Comparison of ENCODE assay signal across 29 cellular contexts in genomic region chr2:185625604-185626003, GRCh38.
"Had no signal": no experiment of that assay in that cellular context is flagged by ENCODE, and none has a peak within 500 bp of the region (broad histone marks: within the 10 kb centered on the region; RNA-seq: fewer than 3 reads in every experiment).

No MANE protein-coding gene starts in this region.

- H3K4me3 Mint-ChIP-seq: activated B cell treated with CpG ODN at 0.5 μM for 24 hours; activated CD4-positive, alpha-beta memory T cell treated with anti-CD3 and anti-CD28 coated beads for 36 hours; activated naive CD4-positive, alpha-beta T cell treated with anti-CD3 and anti-CD28 coated beads, Interleukin-2, amount 10 ng/mL, durations not matched to agents 7 days and 5 days; activated naive CD8-positive, alpha-beta T cell; activated naive CD8-positive, alpha-beta T cell treated with anti-CD3 and anti-CD28 coated beads, Interleukin-2, amount 50 U/mL, for 24 hours; T-helper 1 cell treated with Interleukin-12 subunit alpha and Interleukin-12 subunit beta and Interleukin-4 antibody, amounts not matched to agents 30 μg/mL and 1 μg/mL, for 36 hours; T-helper 2 cell treated with Interferon-gamma antibody and Interleukin-4, amounts not matched to agents 5 μg/mL and 100 μg/mL, for 36 hours had no signal

- H3K27ac Mint-ChIP-seq: activated B cell treated with CpG ODN at 0.5 μM for 24 hours; activated CD4-positive, alpha-beta memory T cell treated with anti-CD3 and anti-CD28 coated beads for 36 hours; activated naive CD4-positive, alpha-beta T cell treated with anti-CD3 and anti-CD28 coated beads, Interleukin-2, amount 10 ng/mL, durations not matched to agents 7 days and 5 days; activated naive CD8-positive, alpha-beta T cell; activated naive CD8-positive, alpha-beta T cell treated with anti-CD3 and anti-CD28 coated beads, Interleukin-2, amount 50 U/mL, for 24 hours; T-helper 1 cell treated with Interleukin-12 subunit alpha and Interleukin-12 subunit beta and Interleukin-4 antibody, amounts not matched to agents 30 μg/mL and 1 μg/mL, for 36 hours; T-helper 2 cell treated with Interferon-gamma antibody and Interleukin-4, amounts not matched to agents 5 μg/mL and 100 μg/mL, for 36 hours had no signal

- H3K27me3 Mint-ChIP-seq: activated B cell treated with CpG ODN at 0.5 μM for 24 hours; activated CD4-positive, alpha-beta memory T cell treated with anti-CD3 and anti-CD28 coated beads for 36 hours; activated naive CD4-positive, alpha-beta T cell treated with anti-CD3 and anti-CD28 coated beads, Interleukin-2, amount 10 ng/mL, durations not matched to agents 7 days and 5 days; activated naive CD8-positive, alpha-beta T cell; activated naive CD8-positive, alpha-beta T cell treated with anti-CD3 and anti-CD28 coated beads, Interleukin-2, amount 50 U/mL, for 24 hours had no signal

- DNase-seq: activated B cell treated with CpG ODN at 0.5 μM for 24 hours; activated CD4-positive, alpha-beta memory T cell treated with anti-CD3 and anti-CD28 coated beads for 36 hours; activated CD4-positive, alpha-beta T cell treated with anti-CD3 and anti-CD28 coated beads for 4 hours; activated CD4-positive, alpha-beta T cell treated with anti-CD3 and anti-CD28 coated beads, Interleukin-2, amount 50 U/mL, for 1 hour; activated CD4-positive, CD25-positive, alpha-beta regulatory T cell treated with anti-CD3 and anti-CD28 coated beads, Interleukin-2, amount 50 U/mL, for 72 hours; activated CD8-positive, alpha-beta memory T cell treated with anti-CD3 and anti-CD28 coated beads, Interleukin-2, amount 50 U/mL, for 4 hours; activated effector memory CD4-positive, alpha-beta T cell treated with Interleukin-2 at 50 U/mL for 16 hours; activated naive CD4-positive, alpha-beta T cell treated with anti-CD3 and anti-CD28 coated beads, Interleukin-2, amount 10 ng/mL, durations not matched to agents 7 days and 5 days; activated naive CD8-positive, alpha-beta T cell treated with anti-CD3 and anti-CD28 coated beads, Interleukin-2, amount 50 U/mL, for 24 hours; activated T-cell treated with anti-CD3 and anti-CD28 coated beads, Interleukin-2, amount 50 U/mL, for 48 hours; amniotic stem cell; KG1; NCI-H1092 treated with DMSO at 0.1 percent for 48 hours; NCI-H1417; NCI-H146; NCI-H187; NCI-H2029 treated with DMSO at 0.1 percent for 48 hours; NCI-H2107; NCI-H2171; NCI-H510A; NCI-H69; SHP77 treated with DMSO at 0.1 percent for 48 hours; SK-N-SH had no signal

- H3K4me3 ChIP-seq: ascending aorta, SJSA1 had no signal

- H3K27me3 ChIP-seq: ascending aorta, SJSA1 had no signal

- H3K4me1 Mint-ChIP-seq: activated B cell treated with CpG ODN at 0.5 μM for 24 hours; activated naive CD4-positive, alpha-beta T cell treated with anti-CD3 and anti-CD28 coated beads, Interleukin-2, amount 10 ng/mL, durations not matched to agents 7 days and 5 days; activated naive CD8-positive, alpha-beta T cell treated with anti-CD3 and anti-CD28 coated beads, Interleukin-2, amount 50 U/mL, for 24 hours had no signal

- H3K27ac ChIP-seq: ascending aorta, SJSA1, VCaP had no signal

- H3K4me1 ChIP-seq: ascending aorta, SJSA1 had no signal

- H3K9me3 Mint-ChIP-seq: activated B cell treated with CpG ODN at 0.5 μM for 24 hours; activated naive CD4-positive, alpha-beta T cell treated with anti-CD3 and anti-CD28 coated beads, Interleukin-2, amount 10 ng/mL, durations not matched to agents 7 days and 5 days; T-helper 1 cell treated with Interleukin-12 subunit alpha and Interleukin-12 subunit beta and Interleukin-4 antibody, amounts not matched to agents 30 μg/mL and 1 μg/mL, for 36 hours; T-helper 2 cell treated with Interferon-gamma antibody and Interleukin-4, amounts not matched to agents 5 μg/mL and 100 μg/mL, for 36 hours had no signal

- H3K36me3 ChIP-seq: ascending aorta, SJSA1 had no signal

- H3K9ac ChIP-seq: SK-N-SH had no signal

- H3K36me3 Mint-ChIP-seq: activated CD4-positive, alpha-beta memory T cell treated with anti-CD3 and anti-CD28 coated beads for 36 hours; activated naive CD4-positive, alpha-beta T cell treated with anti-CD3 and anti-CD28 coated beads, Interleukin-2, amount 10 ng/mL, durations not matched to agents 7 days and 5 days; activated naive CD8-positive, alpha-beta T cell had no signal

- H3K4me2 ChIP-seq: SK-N-SH had no signal
